Comparison of ENCODE assay signal across 19 cellular contexts in the genomic region with DNA sequence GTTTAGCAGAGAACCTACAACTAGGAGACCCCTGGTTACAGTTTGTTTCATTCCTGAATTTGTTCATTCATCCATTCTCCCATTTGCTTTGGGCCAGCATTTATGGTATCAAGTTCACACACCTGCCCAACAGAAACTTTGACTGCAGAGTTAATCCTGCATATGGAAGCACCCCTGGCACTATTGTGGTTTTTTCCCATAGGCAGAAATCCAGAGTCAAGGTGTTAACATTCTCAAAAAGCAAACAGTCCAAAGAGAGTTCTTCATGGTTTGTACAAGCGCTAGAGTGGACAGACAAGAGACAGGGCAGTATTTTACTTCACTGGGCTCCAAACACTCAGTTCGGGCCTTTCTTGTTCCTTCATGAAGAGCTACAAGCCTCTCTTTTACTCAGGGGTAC. TPM values are rescaled to one million over a fixed set of nuclear protein-coding genes. Genes with fewer than 3 reads are reported as not detected.
DNase-seq lines count a peak whose midpoint lies in the region; ATAC-seq, FAIRE-seq and TF ChIP-seq lines count a peak whose summit lies in the region.
"Had no signal": no experiment of that assay in that cellular context is flagged by ENCODE, and none has a peak within 500 bp of the region (broad histone marks: within the 10 kb centered on the region; RNA-seq: fewer than 3 reads in every experiment).

No MANE protein-coding gene starts in this region.

- FAIRE-seq in RCC 7860 (lab: Jason Lieb, UNC) = no peak
- FAIRE-seq: GM12878, GM19239, H54 had no signal

- DNase-seq in SW480 (ENCODE audit: low spot score) (peak; percentile 15), esophagus squamous epithelium (lab: John Stamatoyannopoulos, UW) (no peak), cerebellar cortex (ENCODE audit: low spot score) (no peak), RCC 7860 (ENCODE audit: low spot score) (no peak)
- DNase-seq: ACHN; CD4-positive, CD25-positive, alpha-beta regulatory T cell; DMS79; KG1 had no signal

- TF ChIP-seq CTCF in esophagus squamous epithelium (IDR thresholded peaks at IDR 0.05) = no peak

- no peak for TF ChIP-seq POLR2A in esophagus squamous epithelium (IDR thresholded peaks at IDR 0.05)

- H3K36me3 ChIP-seq in esophagus squamous epithelium (no peaks in the 10 kb centered on the region), muscle layer of duodenum (ENCODE audit: control insufficient read depth in 1 of 2, insufficient read depth in 2 of 2, low read length in 2 of 2) (no peaks in the 10 kb centered on the region)

- no peaks in the 10 kb centered on the region for H3K9me3 ChIP-seq in esophagus squamous epithelium
- H3K9me3 ChIP-seq in muscle layer of duodenum (ENCODE audit: control insufficient read depth in 1 of 2, low read length in 2 of 2) = no peaks in the 10 kb centered on the region

- intact Hi-C loops in esophagus squamous epithelium (cut with DNase I) = no loop called here

- peaks cover 0 to 43% (median 15%) of the 10 kb centered on the region in 3 donors for H3K4me1 ChIP-seq in esophagus squamous epithelium
- H3K4me1 ChIP-seq in muscle layer of duodenum (ENCODE audit: control insufficient read depth in 1 of 2, insufficient read depth in 2 of 2, low read length in 2 of 2) = no peaks in the 10 kb centered on the region

- H3K27me3 ChIP-seq in esophagus squamous epithelium = no peaks in the 10 kb centered on the region
- H3K27me3 ChIP-seq in muscle layer of duodenum (ENCODE audit: low read depth, low read length) = no peaks in the 10 kb centered on the region
- H3K27me3 ChIP-seq: BLaER1 treated with 17β-estradiol and CSF1 and Interleukin-3, amounts not matched to agents 10 nM and 100 nM had no signal

- no peak for ATAC-seq in HG02852 (IDR thresholded peaks at IDR 0.05; ENCODE audit: unreplicated experiment)
- ATAC-seq in SK-N-SH treated with all-trans-retinoic acid at 6 μM for 48 hours = no peak
- ATAC-seq: GM12878, HCT116 had no signal

- 72 to 82% methylated on average over 2 of the region's 2 CpGs for WGBS in esophagus squamous epithelium, 2 donors

- no peak overlapping the region for H3K4me3 ChIP-seq in esophagus squamous epithelium
- H3K4me3 ChIP-seq in muscle layer of duodenum (ENCODE audit: low read depth in 1 of 2, low read length in 2 of 2) = no peak overlapping the region
- H3K4me3 ChIP-seq: BLaER1 treated with 17β-estradiol and CSF1 and Interleukin-3, amounts not matched to agents 10 nM and 100 nM; GM12878 had no signal

- peak overlapping the region; percentile 45 to 75 (median 57) for H3K27ac ChIP-seq in esophagus squamous epithelium
- peak overlapping the region; percentile 73 for H3K27ac ChIP-seq in muscle layer of duodenum (ENCODE audit: low read length)
- H3K27ac ChIP-seq: BLaER1 treated with 17β-estradiol and CSF1 and Interleukin-3, amounts not matched to agents 10 nM and 100 nM had no signal

TF ChIP-seq in SK-N-SH treated with all-trans-retinoic acid at 6 μM for 48 hours, 23 proteins besides CTCF, POLR2A, EP300 and RAD21:
- no peak for TF ChIP-seq ZFP30 (CRISPR knock-in tag; IDR thresholded peaks at IDR 0.05)
- no peak for TF ChIP-seq OSR1 (CRISPR knock-in tag; IDR thresholded peaks at IDR 0.05)
- TF ChIP-seq, protein P1, sequence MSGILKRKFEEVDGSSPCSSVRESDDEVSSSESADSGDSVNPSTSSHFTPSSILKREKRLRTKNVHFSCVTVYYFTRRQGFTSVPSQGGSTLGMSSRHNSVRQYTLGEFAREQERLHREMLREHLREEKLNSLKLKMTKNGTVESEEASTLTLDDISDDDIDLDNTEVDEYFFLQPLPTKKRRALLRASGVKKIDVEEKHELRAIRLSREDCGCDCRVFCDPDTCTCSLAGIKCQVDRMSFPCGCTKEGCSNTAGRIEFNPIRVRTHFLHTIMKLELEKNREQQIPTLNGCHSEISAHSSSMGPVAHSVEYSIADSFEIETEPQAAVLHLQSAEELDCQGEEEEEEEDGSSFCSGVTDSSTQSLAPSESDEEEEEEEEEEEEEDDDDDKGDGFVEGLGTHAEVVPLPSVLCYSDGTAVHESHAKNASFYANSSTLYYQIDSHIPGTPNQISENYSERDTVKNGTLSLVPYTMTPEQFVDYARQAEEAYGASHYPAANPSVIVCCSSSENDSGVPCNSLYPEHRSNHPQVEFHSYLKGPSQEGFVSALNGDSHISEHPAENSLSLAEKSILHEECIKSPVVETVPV (CRISPR knock-in tag; IDR thresholded peaks at IDR 0.05) = no peak
- TF ChIP-seq ZNF565 (CRISPR knock-in tag; conservative IDR thresholded peaks at IDR 0.05; ENCODE audit: low read depth) = no peak
- TF ChIP-seq, protein P2, sequence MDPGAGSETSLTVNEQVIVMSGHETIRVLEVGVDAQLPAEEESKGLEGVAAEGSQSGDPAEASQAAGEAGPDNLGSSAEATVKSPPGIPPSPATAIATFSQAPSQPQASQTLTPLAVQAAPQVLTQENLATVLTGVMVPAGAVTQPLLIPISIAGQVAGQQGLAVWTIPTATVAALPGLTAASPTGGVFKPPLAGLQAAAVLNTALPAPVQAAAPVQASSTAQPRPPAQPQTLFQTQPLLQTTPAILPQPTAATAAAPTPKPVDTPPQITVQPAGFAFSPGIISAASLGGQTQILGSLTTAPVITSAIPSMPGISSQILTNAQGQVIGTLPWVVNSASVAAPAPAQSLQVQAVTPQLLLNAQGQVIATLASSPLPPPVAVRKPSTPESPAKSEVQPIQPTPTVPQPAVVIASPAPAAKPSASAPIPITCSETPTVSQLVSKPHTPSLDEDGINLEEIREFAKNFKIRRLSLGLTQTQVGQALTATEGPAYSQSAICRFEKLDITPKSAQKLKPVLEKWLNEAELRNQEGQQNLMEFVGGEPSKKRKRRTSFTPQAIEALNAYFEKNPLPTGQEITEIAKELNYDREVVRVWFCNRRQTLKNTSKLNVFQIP (CRISPR knock-in tag; IDR thresholded peaks at IDR 0.05; ENCODE audit: borderline replicate concordance, low read depth) = no peak

RNA-seq across cellular contexts. Expression of a gene that starts 51.9 kb away (rescaled TPM):
- total RNA-seq in esophagus squamous epithelium = 1 to 10 TPM in 3 of 4 donors, under 1 TPM in 1; 0.57 to 4.7 (median 1.5) TPM
- total RNA-seq: A172; CD4-positive, CD25-positive, alpha-beta regulatory T cell; G401; HT1080 had no signal
